In the genomic region with DNA sequence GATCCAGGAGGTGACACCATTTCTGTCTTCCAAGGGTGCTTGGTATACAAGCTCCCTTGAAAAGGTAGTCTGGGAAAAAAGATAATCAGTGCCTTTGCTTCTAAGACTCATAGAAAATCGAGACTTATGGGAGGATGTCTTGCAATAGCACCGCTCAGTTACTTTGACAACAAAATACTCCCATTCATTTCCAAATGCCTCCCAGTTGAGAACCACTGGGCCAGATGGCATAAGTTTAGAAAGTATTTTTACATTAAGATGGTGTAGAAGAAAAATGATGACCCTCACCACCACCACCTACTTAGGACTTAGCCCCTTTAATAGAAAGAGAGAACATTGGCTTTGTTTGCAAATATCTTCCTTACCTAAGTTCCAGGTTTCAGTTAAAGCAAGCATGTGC, we compare ENCODE assay signal across 30 cellular contexts. TPM values are rescaled to one million over a fixed set of nuclear protein-coding genes. Genes with fewer than 3 reads are reported as not detected.
DNase-seq lines count a peak whose midpoint lies in the region; TF ChIP-seq lines count a peak whose summit lies in the region.
"Had no signal": no experiment of that assay in that cellular context is flagged by ENCODE, and none has a peak within 500 bp of the region (broad histone marks: within the 10 kb centered on the region; RNA-seq: fewer than 3 reads in every experiment).

No MANE protein-coding gene starts in this region.

- no peak overlapping the region for H3K9ac ChIP-seq in neural progenitor cell
- H3K9ac ChIP-seq: BLaER1; BLaER1 treated with 17β-estradiol and CSF1 and Interleukin-3, amounts not matched to agents 10 nM and 100 nM had no signal

- H3K9me3 Mint-ChIP-seq in neural progenitor cell = no peaks in the 10 kb centered on the region
- H3K9me3 Mint-ChIP-seq: CD14-positive monocyte; CD4-positive, alpha-beta T cell; CD4-positive, CD25-positive, alpha-beta regulatory T cell; CD8-positive, alpha-beta memory T cell; CD8-positive, alpha-beta T cell had no signal

- H3K9me3 ChIP-seq in HEK293 (ENCODE audit: control insufficient read depth, insufficient read depth, low read depth, low read length) (no peaks in the 10 kb centered on the region), neural progenitor cell (ENCODE audit: low read depth) (no peaks in the 10 kb centered on the region)
- H3K9me3 ChIP-seq: A549; BE2C; BLaER1; BLaER1 treated with 17β-estradiol and CSF1 and Interleukin-3, amounts not matched to agents 10 nM and 100 nM; Caco-2 had no signal

- H3K4me3 ChIP-seq in HEK293 (ENCODE audit: low read depth, low read length) = no peak overlapping the region
- no peak overlapping the region for H3K4me3 ChIP-seq in neural progenitor cell
- H3K4me3 ChIP-seq: A549; BLaER1; BLaER1 treated with 17β-estradiol and CSF1 and Interleukin-3, amounts not matched to agents 10 nM and 100 nM had no signal

- no peaks in the 10 kb centered on the region for H4K20me1 ChIP-seq in neural progenitor cell (ENCODE audit: low read depth)
- H4K20me1 ChIP-seq: BLaER1 had no signal

- H2AFZ ChIP-seq in neural progenitor cell (replicated peaks) = no peak overlapping the region

- H3K27ac ChIP-seq in HEK293 (ENCODE audit: extremely low read depth, low read depth, low read length) = no peak overlapping the region
- no peak overlapping the region for H3K27ac ChIP-seq in neural progenitor cell
- H3K27ac ChIP-seq: 22Rv1; A549; BLaER1; BLaER1 treated with 17β-estradiol and CSF1 and Interleukin-3, amounts not matched to agents 10 nM and 100 nM; C4-2B had no signal

- POLR2A ChIA-PET in HEK293 (lab: Yijun Ruan, JAX) = no interaction called here

- peaks cover 4% of the 10 kb centered on the region for H3K36me3 Mint-ChIP-seq in neural progenitor cell

- no peak overlapping the region for H3K27ac Mint-ChIP-seq in neural progenitor cell
- H3K27ac Mint-ChIP-seq: B cell; CD14-positive monocyte; CD4-positive, alpha-beta memory T cell; CD4-positive, alpha-beta T cell; CD4-positive, CD25-positive, alpha-beta regulatory T cell; CD8-positive, alpha-beta T cell had no signal

- H3K79me2 ChIP-seq in neural progenitor cell (ENCODE audit: low read depth) = peaks cover 29% of the 10 kb centered on the region

- H3K36me3 ChIP-seq in HEK293 (ENCODE audit: control insufficient read depth in 2 of 2, insufficient read depth in 1 of 2, low read length in 2 of 2) (peaks cover 34 to 68% of the 10 kb centered on the region in 2 experiments), neural progenitor cell (peaks cover 13% of the 10 kb centered on the region)

- H3F3A ChIP-seq in neural progenitor cell (ENCODE audit: low read depth) = no peaks in the 10 kb centered on the region

- H3K4me1 ChIP-seq in HEK293 (ENCODE audit: control insufficient read depth, insufficient read depth, low read length) (0 out of 2 replicates have a peak, but pooled peaks cover 3% of the 10 kb centered on the region), neural progenitor cell (peaks cover 9% of the 10 kb centered on the region)
- H3K4me1 ChIP-seq: BE2C, Caco-2 had no signal

- CTCF ChIA-PET in HEK293 (lab: Yijun Ruan, JAX) = no interaction called here

- no peaks in the 10 kb centered on the region for H3K27me3 Mint-ChIP-seq in neural progenitor cell (ENCODE audit: insufficient read depth, low read depth)
- H3K27me3 Mint-ChIP-seq: B cell; CD4-positive, alpha-beta memory T cell; CD4-positive, alpha-beta T cell; CD4-positive, CD25-positive, alpha-beta regulatory T cell; CD8-positive, alpha-beta memory T cell had no signal

- TF ChIP-seq CTCF in HEK293 (tag by site-specific recombination; IDR thresholded peaks at IDR 0.05) (no peak), neural progenitor cell (IDR thresholded peaks at IDR 0.05) (no peak)

- no peak for DNase-seq in neural progenitor cell (ENCODE audit: low spot score)
- DNase-seq: 8988T; ACHN; AML-193; BE2C; C1 segment of cervical spinal cord; Caco-2; Calu3; CD4-positive, alpha-beta memory T cell; CD4-positive, alpha-beta T cell; CD4-positive, CD25-positive, alpha-beta regulatory T cell; CD8-positive, alpha-beta memory T cell; CD8-positive, alpha-beta T cell; COR-L47; DMS 273 treated with DMSO at 0.1 percent for 48 hours; DMS153; DMS53; DMS79; DMS79 treated with DMSO at 0.1 percent for 48 hours; DND-41; EL had no signal

- H3K4me3 Mint-ChIP-seq in neural progenitor cell = no peak overlapping the region
- H3K4me3 Mint-ChIP-seq: B cell; CD14-positive monocyte; CD4-positive, alpha-beta memory T cell; CD4-positive, alpha-beta T cell; CD4-positive, CD25-positive, alpha-beta regulatory T cell; CD8-positive, alpha-beta T cell had no signal

- peaks cover 16% of the 10 kb centered on the region for H3K4me1 Mint-ChIP-seq in neural progenitor cell

- no peaks in the 10 kb centered on the region for H3K27me3 ChIP-seq in neural progenitor cell
- H3K27me3 ChIP-seq: BE2C; BLaER1; BLaER1 treated with 17β-estradiol and CSF1 and Interleukin-3, amounts not matched to agents 10 nM and 100 nM had no signal

- H3K4me2 ChIP-seq in neural progenitor cell = no peak overlapping the region
- H3K4me2 ChIP-seq: A549; BLaER1; BLaER1 treated with 17β-estradiol and CSF1 and Interleukin-3, amounts not matched to agents 10 nM and 100 nM had no signal

TF ChIP-seq in HEK293, 187 proteins besides CTCF, POLR2A, EP300 and RAD21:
- TF ChIP-seq SALL2 (tag by site-specific recombination; IDR thresholded peaks at IDR 0.05; ENCODE audit: borderline replicate concordance) = no peak
- peak; percentile 91 for TF ChIP-seq ZNF558 (tag by site-specific recombination; IDR thresholded peaks at IDR 0.05)

RNA-seq across cellular contexts. Expression of a gene that starts 4.6 kb away (rescaled TPM):
- 19.7 and 28.8 TPM in 2 replicates for total RNA-seq in neural progenitor cell (ENCODE audit: low replicate concordance)

RNA-seq across cellular contexts. Expression of a gene that starts 4.9 kb away (rescaled TPM):
- 16.7 and 31.7 TPM in 2 replicates for total RNA-seq in neural progenitor cell (ENCODE audit: low replicate concordance)

RNA-seq across cellular contexts. Expression of a gene that starts 40.5 kb away (rescaled TPM):
- total RNA-seq in neural progenitor cell (ENCODE audit: low replicate concordance) = 0.54 and 0.87 TPM in 2 replicates
- total RNA-seq: A172, Caco-2 had no signal
